9 cellular contexts compared by ENCODE assay signal in genomic region chrX:139826065-139827044, GRCh38.
DNase-seq lines count a peak whose midpoint lies in the region; ATAC-seq and TF ChIP-seq lines count a peak whose summit lies in the region.
"Had no signal": no experiment of that assay in that cellular context is flagged by ENCODE, and none has a peak within 500 bp of the region (broad histone marks: within the 10 kb centered on the region; RNA-seq: fewer than 3 reads in every experiment).

No MANE protein-coding gene starts in this region.

- H3K27ac ChIP-seq in GM23248, result peak overlapping the region; percentile 22; the same call in 1 of the 2 replicates
- H3K27ac ChIP-seq: colonic mucosa had no signal

- H4K20me1 ChIP-seq in GM23248 (ENCODE audit: insufficient read depth), result no peaks in the 10 kb centered on the region

- peaks cover 11% of the 10 kb centered on the region for H3F3A ChIP-seq in GM23248 (ENCODE audit: insufficient read depth)

- no peaks in the 10 kb centered on the region for H3K36me3 ChIP-seq in GM23248 (ENCODE audit: low read depth)
- no peaks in the 10 kb centered on the region for H3K36me3 ChIP-seq in adipocyte (ENCODE audit: control insufficient read depth, insufficient read depth, low read length, severe bottlenecking)
- H3K36me3 ChIP-seq: colonic mucosa had no signal

- H3K9me2 ChIP-seq in GM23248 (ENCODE audit: insufficient read depth), result no peaks in the 10 kb centered on the region

- no peaks in the 10 kb centered on the region for H3K9me3 ChIP-seq in GM23248 (ENCODE audit: low read depth)
- H3K9me3 ChIP-seq in adipocyte (ENCODE audit: control insufficient read depth, low read length), result no peaks in the 10 kb centered on the region
- H3K9me3 ChIP-seq: colonic mucosa had no signal

- no peak for ATAC-seq in omental fat pad (ENCODE audit: low FRiP score)
- ATAC-seq in HG02610 (IDR thresholded peaks at IDR 0.05; ENCODE audit: unreplicated experiment), result no peak
- no peak for ATAC-seq in GM18870 (IDR thresholded peaks at IDR 0.05; ENCODE audit: unreplicated experiment)

- H3K4me1 ChIP-seq in GM23248 (ENCODE audit: insufficient read depth) (peaks cover 26% of the 10 kb centered on the region), adipocyte (ENCODE audit: control insufficient read depth, insufficient read depth, low read length) (peaks cover 51% of the 10 kb centered on the region)
- H3K4me1 ChIP-seq: colonic mucosa had no signal

- in situ Hi-C loops in GM23248 (cut with MboI), result no loop called here

- H3K79me2 ChIP-seq in GM23248 (ENCODE audit: insufficient read depth), result peaks cover 26% of the 10 kb centered on the region; the same call in 1 of the 2 replicates

- no peak for TF ChIP-seq CTCF in omental fat pad (IDR thresholded peaks at IDR 0.05)

- H3K27me3 ChIP-seq in GM23248 (replicated peaks; ENCODE audit: insufficient read depth) (no peaks in the 10 kb centered on the region), adipocyte (replicated peaks; ENCODE audit: control insufficient read depth, insufficient read depth, low read length) (no peaks in the 10 kb centered on the region)
- H3K27me3 ChIP-seq: colonic mucosa had no signal

- DNase-seq in AG08395 (ENCODE audit: low spot score) (peak; percentile 50), GM23248 (peak; percentile 68), adipocyte (ENCODE audit: low read depth) (peak; percentile 30), hepatic stellate cell (ENCODE audit: low spot score) (peak; percentile 32), omental fat pad (ENCODE audit: low spot score) (no peak)
- no peak for DNase-seq in stimulated activated CD8-positive, alpha-beta memory T cell treated with anti-CD3 and anti-CD28 coated beads, Interleukin-4, amount 100 ng/mL, for 48 hours
- DNase-seq: colonic mucosa had no signal

- H3K4me3 ChIP-seq in GM23248 (no peak overlapping the region), adipocyte (ENCODE audit: low read length) (peak overlapping the region; percentile 33)
- H3K4me3 ChIP-seq: colonic mucosa had no signal

- 39 to 43% methylated on average over 8 of the region's 8 CpGs for WGBS in GM23248 (ENCODE audit: low coverage in 1 of 2, low lambda C conversion rate in 2 of 2, missing lambda C conversion rate in 2 of 2), 2 experiments

- H3K9ac ChIP-seq in GM23248, result no peak overlapping the region
- H3K9ac ChIP-seq in adipocyte (ENCODE audit: low read length), result peak overlapping the region; percentile 7

- H3K4me2 ChIP-seq in GM23248 (ENCODE audit: unreplicated experiment), result peak overlapping the region; percentile 27

- H2AFZ ChIP-seq in GM23248, result no peak overlapping the region

Comparison
In these comparisons a context has a peak if more than half of its experiments do, and no peak if none do; other contexts are left out.
1. DNase-seq: peak in AG08395 (single experiment), GM23248 (single experiment), adipocyte (single experiment) and hepatic stellate cell (single experiment); none in omental fat pad (single experiment) and stimulated activated CD8-positive, alpha-beta memory T cell treated with anti-CD3 and anti-CD28 coated beads, Interleukin-4, amount 100 ng/mL, for 48 hours (single experiment).